12 cellular contexts compared by ENCODE assay signal in the genomic region with DNA sequence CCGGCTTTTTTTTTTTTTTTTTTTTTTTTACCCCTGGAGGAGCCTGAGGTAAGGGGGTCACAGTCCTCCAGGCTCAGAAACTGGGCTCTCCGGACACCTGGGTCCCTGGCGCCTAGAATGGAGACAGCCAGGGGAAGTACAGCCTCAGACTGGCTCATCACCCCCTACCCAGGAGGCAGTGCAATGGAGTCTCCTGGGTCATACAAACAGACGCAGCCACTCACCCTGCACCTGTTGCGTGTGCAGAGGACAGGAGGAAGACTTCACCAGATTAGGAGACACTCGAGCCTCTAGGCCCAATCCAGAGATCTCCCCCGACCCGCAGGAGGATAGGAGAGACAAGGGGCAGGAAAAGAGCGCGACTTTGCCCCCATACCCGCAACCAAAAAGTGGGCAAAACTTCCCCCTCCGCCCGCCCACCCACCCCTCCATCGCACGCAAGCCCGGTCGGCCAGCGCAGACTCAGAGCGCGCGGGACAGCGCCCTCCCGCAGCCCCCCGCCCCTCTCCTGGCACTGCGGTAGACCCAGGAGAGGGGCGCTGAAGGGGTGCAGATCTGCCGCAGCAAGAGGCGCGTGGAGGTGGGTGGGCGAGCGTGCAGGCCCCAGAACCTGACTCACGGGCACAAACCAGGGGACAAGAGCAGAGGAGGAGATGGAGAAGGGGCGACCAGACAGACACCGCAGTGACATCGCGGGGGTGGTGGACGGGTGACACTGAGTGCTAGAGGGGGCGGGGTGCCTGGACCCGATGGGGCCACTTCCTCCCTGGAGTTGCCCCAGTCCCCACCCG. TPM values are rescaled to one million over a fixed set of nuclear protein-coding genes. Genes with fewer than 3 reads are reported as not detected.
DNase-seq lines count a peak whose midpoint lies in the region; ATAC-seq, FAIRE-seq and TF ChIP-seq lines count a peak whose summit lies in the region.
"Had no signal": no experiment of that assay in that cellular context is flagged by ENCODE, and none has a peak within 500 bp of the region (broad histone marks: within the 10 kb centered on the region; RNA-seq: fewer than 3 reads in every experiment).

No MANE protein-coding gene starts in this region.

- H3K36me3 ChIP-seq in HepG2 (replicated peaks in 1 of 2; ENCODE audit: control insufficient read depth in 1 of 2, insufficient read depth in 2 of 2, low read length in 2 of 2) (no peaks in the 10 kb centered on the region), testis (ENCODE audit: low read depth, missing control alignments) (no peaks in the 10 kb centered on the region), tibial nerve (no peaks in the 10 kb centered on the region)

- TF ChIP-seq POLR2A in HepG2 (IDR thresholded peaks at IDR 0.05; ENCODE audit: insufficient read depth in 1 of 2, low read depth in 2 of 2, low read length in 2 of 2): no peak
- TF ChIP-seq POLR2A in testis (IDR thresholded peaks at IDR 0.05): no peak
- TF ChIP-seq POLR2A in tibial nerve (IDR thresholded peaks at IDR 0.05): no peak

- no peak overlapping the region for H3K4me3 Mint-ChIP-seq in activated CD8-positive, alpha-beta T cell treated with anti-CD3 and anti-CD28 coated beads, Interleukin-2, amount 10 ng/mL, durations not matched to agents 7 days and 5 days

- H3K4me1 Mint-ChIP-seq in activated CD8-positive, alpha-beta T cell treated with anti-CD3 and anti-CD28 coated beads, Interleukin-2, amount 10 ng/mL, durations not matched to agents 7 days and 5 days (ENCODE audit: low read depth): peaks cover 17% of the 10 kb centered on the region

- H3K9ac ChIP-seq in HepG2 (ENCODE audit: insufficient read depth, low read depth, low read length): no peak overlapping the region

- CTCF ChIA-PET in activated CD8-positive, alpha-beta T cell treated with anti-CD3 and anti-CD28 coated beads, Interleukin-2, amount 10 ng/mL, durations not matched to agents 7 days and 5 days (lab: Charles Lee): interaction anchor here (1.3 kb wide), 1 partner anchor 68 kb away, joined by 5 read pairs; no protein-coding TSS in a partner anchor
- CTCF ChIA-PET in HepG2 (lab: Yijun Ruan, JAX; ENCODE audit: low intra/inter-chr PET ratio, low total read pairs): no interaction called here

- no peaks in the 10 kb centered on the region for H3K79me2 ChIP-seq in HepG2 (ENCODE audit: insufficient read depth, low read length)

- H3K27me3 ChIP-seq in HepG2 (ENCODE audit: control insufficient read depth in 1 of 2, insufficient read depth in 2 of 2, low read length in 2 of 2) (peaks cover 25 to 76% of the 10 kb centered on the region in 2 experiments), testis (no peaks in the 10 kb centered on the region), tibial nerve (peaks cover 0 to 65% of the 10 kb centered on the region in 2 donors)

- no peaks in the 10 kb centered on the region for H3K36me3 Mint-ChIP-seq in activated naive CD4-positive, alpha-beta T cell treated with anti-CD3 and anti-CD28 coated beads, Interleukin-2, amount 50 U/mL, for 72 hours
- no peaks in the 10 kb centered on the region for H3K36me3 Mint-ChIP-seq in activated CD8-positive, alpha-beta T cell treated with anti-CD3 and anti-CD28 coated beads, Interleukin-2, amount 10 ng/mL, durations not matched to agents 7 days and 5 days (ENCODE audit: low read depth)

- H3K9me3 Mint-ChIP-seq in activated naive CD4-positive, alpha-beta T cell treated with anti-CD3 and anti-CD28 coated beads, Interleukin-2, amount 50 U/mL, for 72 hours: no peaks in the 10 kb centered on the region
- no peaks in the 10 kb centered on the region for H3K9me3 Mint-ChIP-seq in activated CD8-positive, alpha-beta T cell treated with anti-CD3 and anti-CD28 coated beads, Interleukin-2, amount 10 ng/mL, durations not matched to agents 7 days and 5 days (ENCODE audit: insufficient read depth)

- H3K27ac Mint-ChIP-seq in activated naive CD4-positive, alpha-beta T cell treated with anti-CD3 and anti-CD28 coated beads, Interleukin-2, amount 50 U/mL, for 72 hours: no peak overlapping the region
- H3K27ac Mint-ChIP-seq in activated CD8-positive, alpha-beta T cell treated with anti-CD3 and anti-CD28 coated beads, Interleukin-2, amount 10 ng/mL, durations not matched to agents 7 days and 5 days: peak overlapping the region; percentile 43

- FAIRE-seq in HepG2 (lab: Jason Lieb, UNC): no peak

- H3K4me1 ChIP-seq in HepG2 (ENCODE audit: insufficient read depth, low read length) (peaks cover 18% of the 10 kb centered on the region), testis (peaks cover 16% of the 10 kb centered on the region), tibial nerve (peaks cover 0 to 26% (median 11%) of the 10 kb centered on the region in 4 donors)

- intact Hi-C loops in HepG2 (cut with micrococcal nuclease; ENCODE audit: unreplicated experiment) (no loop called here), testis (cut with DNase I; ENCODE audit: low total_unique reads) (loop anchor here (10.0 kb wide), 1 partner anchor 61 kb away; no protein-coding TSS in a partner anchor)

- WGBS in HepG2 (ENCODE audit: low lambda C conversion rate): 35% methylated on average over 33 of the region's 40 CpGs
- WGBS in testis, 2 donors: 10 to 26% methylated on average over 4 to 40 of the region's 40 CpGs
- 17 to 20% methylated on average over 23 to 24 of the region's 40 CpGs for WGBS in tibial nerve, 2 donors

- in situ Hi-C loops in HepG2 (cut with HindIII; ENCODE audit: extremely low pct_ligation_motif_present, low pct_unique_long_range_greater_than_20kb): no loop called here

- TF ChIP-seq CTCF in HepG2 (CRISPR knock-in tag; IDR thresholded peaks at IDR 0.05): no peak
- TF ChIP-seq CTCF in testis (IDR thresholded peaks at IDR 0.05): no peak
- no peak for TF ChIP-seq CTCF in tibial nerve (IDR thresholded peaks at IDR 0.05)

- H4K20me1 ChIP-seq in HepG2 (ENCODE audit: insufficient read depth, low read length): no peaks in the 10 kb centered on the region

- peak overlapping the region; percentile 76 for H3K4me2 ChIP-seq in HepG2 (ENCODE audit: low read depth, low read length)

- H2AFZ ChIP-seq in HepG2 (ENCODE audit: low read length): no peak overlapping the region

- ATAC-seq in activated naive CD4-positive, alpha-beta T cell treated with anti-CD3 and anti-CD28 coated beads, Interleukin-2, amount 50 U/mL, for 72 hours: no peak
- no peak for ATAC-seq in activated CD8-positive, alpha-beta T cell treated with anti-CD3 and anti-CD28 coated beads, Interleukin-2, amount 10 ng/mL, durations not matched to agents 7 days and 5 days
- ATAC-seq in HepG2 (peak; percentile 8), HG02678 (IDR thresholded peaks at IDR 0.05; ENCODE audit: unreplicated experiment) (no peak)

- peak overlapping the region; percentile 48 to 72 (median 58); a peak in 5 of 6 replicates for H3K4me3 ChIP-seq in HepG2 (replicated peaks in 1 of 3; ENCODE audit: insufficient read depth in 1 of 3, low read depth in 2 of 3, low read length in 3 of 3)
- peak overlapping the region; percentile 29 to 55 for H3K4me3 ChIP-seq in testis
- H3K4me3 ChIP-seq in tibial nerve: peak overlapping the region in 2 of 4 donors; percentile 35 to 48

- H3K9me3 ChIP-seq in HepG2 (ENCODE audit: low read length): no peaks in the 10 kb centered on the region
- no peaks in the 10 kb centered on the region for H3K9me3 ChIP-seq in testis
- H3K9me3 ChIP-seq in tibial nerve: no peaks in the 10 kb centered on the region

- H3K27ac ChIP-seq in HepG2 (ENCODE audit: extremely low read length, insufficient read depth, low read length): no peak overlapping the region
- H3K27ac ChIP-seq in testis: no peak overlapping the region
- no peak overlapping the region for H3K27ac ChIP-seq in tibial nerve

- peak; percentile 13 for DNase-seq in activated naive CD4-positive, alpha-beta T cell treated with Interleukin-2 at 50 U/mL for 16 hours
- no peak for DNase-seq in activated naive CD4-positive, alpha-beta T cell treated with anti-CD3 and anti-CD28 coated beads, Interleukin-2, amount 50 U/mL, for 72 hours (ENCODE audit: low spot score in 2 of 2)
- no peak for DNase-seq in activated CD8-positive, alpha-beta T cell treated with anti-CD3 and anti-CD28 coated beads, Interleukin-2, amount 10 ng/mL, durations not matched to agents 7 days and 5 days
- DNase-seq in HepG2 (ENCODE audit: low spot score) (no peak), testis (no peak), iPS-NIHi11 (ENCODE audit: low spot score) (no peak), tibial nerve (ENCODE audit: low spot score in 2 of 2) (no peak)
- DNase-seq: aorta, NCI-H510A had no signal

- peaks cover 53% of the 10 kb centered on the region for H3K27me3 Mint-ChIP-seq in activated CD8-positive, alpha-beta T cell treated with anti-CD3 and anti-CD28 coated beads, Interleukin-2, amount 10 ng/mL, durations not matched to agents 7 days and 5 days (ENCODE audit: low read depth)

- TF ChIP-seq RAD21 in HepG2 (CRISPR knock-in tag; IDR thresholded peaks at IDR 0.05): no peak

- no TSS peak for BruUV-seq in HepG2 (replicated peaks; lab: Mats Ljungman, UMichigan)

- TF ChIP-seq EP300 in HepG2 (IDR thresholded peaks at IDR 0.05; ENCODE audit: low read depth in 2 of 2, low read length in 2 of 2): no peak
- no peak for TF ChIP-seq EP300 in HepG2 (CRISPR knock-in tag; IDR thresholded peaks at IDR 0.05; ENCODE audit: borderline replicate concordance)
- TF ChIP-seq EP300 in tibial nerve (IDR thresholded peaks at IDR 0.05): no peak

- POLR2A ChIA-PET in activated CD8-positive, alpha-beta T cell treated with anti-CD3 and anti-CD28 coated beads, Interleukin-2, amount 10 ng/mL, durations not matched to agents 7 days and 5 days (lab: Charles Lee): interaction anchor here (1.8 kb wide), 1 partner anchor 42 kb away, joined by 4 read pairs; no protein-coding TSS in a partner anchor
- POLR2A ChIA-PET in HepG2 (lab: Yijun Ruan, JAX): interaction anchor here (0.6 to 1.3 kb wide), 7 partner anchors 10 to 232 kb away, joined by 3 to 6 read pairs (median 4); a partner anchor contains a TSS

RNA-seq across cellular contexts. Expression of a gene that starts 0.9 kb away (rescaled TPM):
- not detected for total RNA-seq in activated naive CD4-positive, alpha-beta T cell treated with anti-CD3 and anti-CD28 coated beads, Interleukin-2, amount 50 U/mL, for 72 hours
- under 1 TPM; 0.08 to 0.11 TPM for total RNA-seq in activated CD8-positive, alpha-beta T cell treated with anti-CD3 and anti-CD28 coated beads, Interleukin-2, amount 10 ng/mL, durations not matched to agents 7 days and 5 days
- total RNA-seq in HepG2 (2016; rRNA removed; fragmentation: Illumina TruSeq; extraction: Trizol): 0.07 and 0.08 TPM in 2 replicates
- total RNA-seq in HepG2 (2016; cell fraction: cytosol; rRNA removed; fragmentation: Illumina TruSeq; extraction: Trizol; ENCODE audit: low read depth): not detected in 2 replicates
- 0.07 and 0.11 TPM in 2 replicates for total RNA-seq in HepG2 (2016; cell fraction: insoluble cytoplasmic fraction; rRNA removed; fragmentation: Illumina TruSeq; extraction: Trizol)
- 0.03 TPM in 1 of 2 replicates, not detected in the other for total RNA-seq in HepG2 (2016; cell fraction: membrane; rRNA removed; fragmentation: Illumina TruSeq; extraction: Trizol)
- total RNA-seq in HepG2 (2016; cell fraction: nucleus; rRNA removed; fragmentation: Illumina TruSeq; extraction: Trizol): 0.12 TPM in 1 of 2 replicates, not detected in the other
- 0.07 and 0.30 TPM in 2 replicates for polyA plus RNA-seq in HepG2 (2011; rRNA removed)
- 0.07 and 0.08 TPM in 2 replicates for polyA plus RNA-seq in HepG2 (2011; cell fraction: cytosol; rRNA removed)
- 1.1 TPM in 2 replicates for polyA plus RNA-seq in HepG2 (2011; cell fraction: nucleus; rRNA removed)
- 0.13 and 0.19 TPM in 2 replicates for polyA plus RNA-seq in HepG2 (2012)
- not detected in 2 replicates for polyA plus RNA-seq in HepG2 (2016; cell fraction: cytosol; fragmentation: Illumina TruSeq; extraction: Trizol; ENCODE audit: low read depth)
- polyA plus RNA-seq in HepG2 (2016; cell fraction: insoluble cytoplasmic fraction; fragmentation: Illumina TruSeq; extraction: Trizol; ENCODE audit: low read depth): 0.11 TPM in 1 of 2 replicates, not detected in the other
- not detected in 2 replicates for polyA plus RNA-seq in HepG2 (2016; cell fraction: membrane; fragmentation: Illumina TruSeq; extraction: Trizol; ENCODE audit: low read depth)
- 0.11 and 0.15 TPM in 2 replicates for polyA plus RNA-seq in HepG2 (2016; cell fraction: nucleus; fragmentation: Illumina TruSeq; extraction: Trizol; ENCODE audit: insufficient read depth, low read depth)
- polyA minus RNA-seq in HepG2 (2011; rRNA and poly(A)+ RNA removed; ENCODE audit: low replicate concordance): 0.07 TPM in 1 of 2 replicates, not detected in the other
- polyA minus RNA-seq in HepG2 (2011; cell fraction: cytosol; rRNA and poly(A)+ RNA removed): not detected in 2 replicates
- polyA minus RNA-seq in HepG2 (2011; cell fraction: nucleus; rRNA and poly(A)+ RNA removed): 0.12 and 0.26 TPM in 2 replicates
- 1 to 10 TPM; 2.9 to 5.3 TPM for total RNA-seq in testis
- polyA plus RNA-seq in testis (ENCODE audit: insufficient read depth, low read depth, low replicate concordance): 1.9 TPM
- 1 to 10 TPM in 1 of 4 donors, under 1 TPM in 1, not detected in 2; 0.98 to 1.8 TPM for total RNA-seq in tibial nerve
- polyA plus RNA-seq: aorta had no signal

RNA-seq across cellular contexts. Expression of a gene that starts 21.4 kb away (rescaled TPM):
- total RNA-seq in activated naive CD4-positive, alpha-beta T cell treated with anti-CD3 and anti-CD28 coated beads, Interleukin-2, amount 50 U/mL, for 72 hours: not detected
- not detected for total RNA-seq in activated CD8-positive, alpha-beta T cell treated with anti-CD3 and anti-CD28 coated beads, Interleukin-2, amount 10 ng/mL, durations not matched to agents 7 days and 5 days
- total RNA-seq in HepG2 (2016; rRNA removed; fragmentation: Illumina TruSeq; extraction: Trizol): 0.42 TPM in 1 of 2 replicates, not detected in the other
- total RNA-seq in HepG2 (2016; cell fraction: cytosol; rRNA removed; fragmentation: Illumina TruSeq; extraction: Trizol; ENCODE audit: low read depth): not detected in 2 replicates
- 0.52 TPM in 1 of 2 replicates, not detected in the other for total RNA-seq in HepG2 (2016; cell fraction: insoluble cytoplasmic fraction; rRNA removed; fragmentation: Illumina TruSeq; extraction: Trizol)
- total RNA-seq in HepG2 (2016; cell fraction: membrane; rRNA removed; fragmentation: Illumina TruSeq; extraction: Trizol): not detected in 2 replicates
- 1.4 TPM in 1 of 2 replicates, not detected in the other for total RNA-seq in HepG2 (2016; cell fraction: nucleus; rRNA removed; fragmentation: Illumina TruSeq; extraction: Trizol)
- polyA plus RNA-seq in HepG2 (2011; rRNA removed): 0.32 and 0.65 TPM in 2 replicates
- polyA plus RNA-seq in HepG2 (2011; cell fraction: cytosol; rRNA removed): 0.32 and 0.93 TPM in 2 replicates
- not detected in 2 replicates for polyA plus RNA-seq in HepG2 (2011; cell fraction: nucleus; rRNA removed)
- polyA plus RNA-seq in HepG2 (2012): 0.56 and 4.9 TPM in 2 replicates
- not detected in 2 replicates for polyA plus RNA-seq in HepG2 (2016; cell fraction: cytosol; fragmentation: Illumina TruSeq; extraction: Trizol; ENCODE audit: low read depth)
- polyA plus RNA-seq in HepG2 (2016; cell fraction: insoluble cytoplasmic fraction; fragmentation: Illumina TruSeq; extraction: Trizol; ENCODE audit: low read depth): 1.1 TPM in 1 of 2 replicates, not detected in the other
- polyA plus RNA-seq in HepG2 (2016; cell fraction: membrane; fragmentation: Illumina TruSeq; extraction: Trizol; ENCODE audit: low read depth): not detected in 2 replicates
- polyA plus RNA-seq in HepG2 (2016; cell fraction: nucleus; fragmentation: Illumina TruSeq; extraction: Trizol; ENCODE audit: insufficient read depth, low read depth): 1.4 TPM in 1 of 2 replicates, not detected in the other
- 0.58 TPM in 1 of 2 replicates, not detected in the other for polyA minus RNA-seq in HepG2 (2011; rRNA and poly(A)+ RNA removed; ENCODE audit: low replicate concordance)
- polyA minus RNA-seq in HepG2 (2011; cell fraction: cytosol; rRNA and poly(A)+ RNA removed): not detected in 2 replicates
- not detected in 2 replicates for polyA minus RNA-seq in HepG2 (2011; cell fraction: nucleus; rRNA and poly(A)+ RNA removed)
- not detected for total RNA-seq in testis
- not detected for polyA plus RNA-seq in testis (ENCODE audit: insufficient read depth, low read depth, low replicate concordance)
- total RNA-seq in tibial nerve: not detected
- total RNA-seq: aorta, HT1080, omental fat pad had no signal
- polyA plus RNA-seq: aorta had no signal

RNA-seq across cellular contexts. Expression of a gene that starts 44.9 kb away (rescaled TPM):
- total RNA-seq in activated naive CD4-positive, alpha-beta T cell treated with anti-CD3 and anti-CD28 coated beads, Interleukin-2, amount 50 U/mL, for 72 hours: 1,000 to 10,000 TPM in 1 of 2 donors, 100 to 1,000 TPM in 1; 899 to 1,106 TPM
- 100 to 1,000 TPM; 661 to 670 TPM for total RNA-seq in activated CD8-positive, alpha-beta T cell treated with anti-CD3 and anti-CD28 coated beads, Interleukin-2, amount 10 ng/mL, durations not matched to agents 7 days and 5 days
- 147 and 199 TPM in 2 replicates for total RNA-seq in HepG2 (2016; rRNA removed; fragmentation: Illumina TruSeq; extraction: Trizol)
- total RNA-seq in HepG2 (2016; cell fraction: cytosol; rRNA removed; fragmentation: Illumina TruSeq; extraction: Trizol; ENCODE audit: low read depth): 90.4 and 105 TPM in 2 replicates
- total RNA-seq in HepG2 (2016; cell fraction: insoluble cytoplasmic fraction; rRNA removed; fragmentation: Illumina TruSeq; extraction: Trizol): 134 and 191 TPM in 2 replicates
- 209 and 226 TPM in 2 replicates for total RNA-seq in HepG2 (2016; cell fraction: membrane; rRNA removed; fragmentation: Illumina TruSeq; extraction: Trizol)
- total RNA-seq in HepG2 (2016; cell fraction: nucleus; rRNA removed; fragmentation: Illumina TruSeq; extraction: Trizol): 237 and 265 TPM in 2 replicates
- polyA plus RNA-seq in HepG2 (2011; rRNA removed): 388 and 517 TPM in 2 replicates
- polyA plus RNA-seq in HepG2 (2011; cell fraction: cytosol; rRNA removed): 157 and 242 TPM in 2 replicates
- 346 and 409 TPM in 2 replicates for polyA plus RNA-seq in HepG2 (2011; cell fraction: nucleus; rRNA removed)
- polyA plus RNA-seq in HepG2 (2012): 1,096 and 1,427 TPM in 2 replicates
- 537 and 540 TPM in 2 replicates for polyA plus RNA-seq in HepG2 (2016; cell fraction: cytosol; fragmentation: Illumina TruSeq; extraction: Trizol; ENCODE audit: low read depth)
- 606 and 702 TPM in 2 replicates for polyA plus RNA-seq in HepG2 (2016; cell fraction: insoluble cytoplasmic fraction; fragmentation: Illumina TruSeq; extraction: Trizol; ENCODE audit: low read depth)
- polyA plus RNA-seq in HepG2 (2016; cell fraction: membrane; fragmentation: Illumina TruSeq; extraction: Trizol; ENCODE audit: low read depth): 490 and 548 TPM in 2 replicates
- 691 and 695 TPM in 2 replicates for polyA plus RNA-seq in HepG2 (2016; cell fraction: nucleus; fragmentation: Illumina TruSeq; extraction: Trizol; ENCODE audit: insufficient read depth, low read depth)
- polyA minus RNA-seq in HepG2 (2011; rRNA and poly(A)+ RNA removed; ENCODE audit: low replicate concordance): 70.2 and 87.8 TPM in 2 replicates
- polyA minus RNA-seq in HepG2 (2011; cell fraction: cytosol; rRNA and poly(A)+ RNA removed): 159 and 198 TPM in 2 replicates
- 333 and 395 TPM in 2 replicates for polyA minus RNA-seq in HepG2 (2011; cell fraction: nucleus; rRNA and poly(A)+ RNA removed)
- total RNA-seq in testis: 100 to 1,000 TPM; 274 to 338 TPM
- 1,078 TPM for polyA plus RNA-seq in testis (ENCODE audit: insufficient read depth, low read depth, low replicate concordance)
- total RNA-seq in tibial nerve: 100 to 1,000 TPM; 172 to 458 (median 243) TPM

RNA-seq across cellular contexts. Expression of a gene that starts 53.0 kb away (rescaled TPM):
- total RNA-seq in activated naive CD4-positive, alpha-beta T cell treated with anti-CD3 and anti-CD28 coated beads, Interleukin-2, amount 50 U/mL, for 72 hours: under 1 TPM; 0.39 to 0.72 TPM
- total RNA-seq in activated CD8-positive, alpha-beta T cell treated with anti-CD3 and anti-CD28 coated beads, Interleukin-2, amount 10 ng/mL, durations not matched to agents 7 days and 5 days: 1 to 10 TPM; 5.2 to 6.0 TPM
- total RNA-seq in HepG2 (2016; rRNA removed; fragmentation: Illumina TruSeq; extraction: Trizol) (20.6 and 20.9 TPM in 2 replicates), testis (10 to 100 TPM; 36.8 to 38.9 TPM), tibial nerve (10 to 100 TPM; 42.9 to 57.7 (median 51.6) TPM)
- total RNA-seq in HepG2 (2016; cell fraction: cytosol; rRNA removed; fragmentation: Illumina TruSeq; extraction: Trizol; ENCODE audit: low read depth): 6.9 and 7.8 TPM in 2 replicates
- total RNA-seq in HepG2 (2016; cell fraction: insoluble cytoplasmic fraction; rRNA removed; fragmentation: Illumina TruSeq; extraction: Trizol): 16.7 and 22.4 TPM in 2 replicates
- total RNA-seq in HepG2 (2016; cell fraction: membrane; rRNA removed; fragmentation: Illumina TruSeq; extraction: Trizol): 11.7 and 12.0 TPM in 2 replicates
- 15.0 and 20.7 TPM in 2 replicates for total RNA-seq in HepG2 (2016; cell fraction: nucleus; rRNA removed; fragmentation: Illumina TruSeq; extraction: Trizol)
- polyA plus RNA-seq in HepG2 (2011; rRNA removed) (12.1 and 21.4 TPM in 2 replicates), testis (ENCODE audit: insufficient read depth, low read depth, low replicate concordance) (22.5 TPM)
- 8.9 and 10.9 TPM in 2 replicates for polyA plus RNA-seq in HepG2 (2011; cell fraction: cytosol; rRNA removed)
- polyA plus RNA-seq in HepG2 (2011; cell fraction: nucleus; rRNA removed): 23.8 and 30.1 TPM in 2 replicates
- polyA plus RNA-seq in HepG2 (2012): 36.1 and 37.0 TPM in 2 replicates
- 3.5 and 4.6 TPM in 2 replicates for polyA plus RNA-seq in HepG2 (2016; cell fraction: cytosol; fragmentation: Illumina TruSeq; extraction: Trizol; ENCODE audit: low read depth)
- polyA plus RNA-seq in HepG2 (2016; cell fraction: insoluble cytoplasmic fraction; fragmentation: Illumina TruSeq; extraction: Trizol; ENCODE audit: low read depth): 22.1 and 35.3 TPM in 2 replicates
- 9.5 and 10.0 TPM in 2 replicates for polyA plus RNA-seq in HepG2 (2016; cell fraction: membrane; fragmentation: Illumina TruSeq; extraction: Trizol; ENCODE audit: low read depth)
- polyA plus RNA-seq in HepG2 (2016; cell fraction: nucleus; fragmentation: Illumina TruSeq; extraction: Trizol; ENCODE audit: insufficient read depth, low read depth): 24.1 and 25.5 TPM in 2 replicates
- 43.6 and 59.1 TPM in 2 replicates for polyA minus RNA-seq in HepG2 (2011; rRNA and poly(A)+ RNA removed; ENCODE audit: low replicate concordance)
- polyA minus RNA-seq in HepG2 (2011; cell fraction: cytosol; rRNA and poly(A)+ RNA removed): 25.9 and 32.6 TPM in 2 replicates
- polyA minus RNA-seq in HepG2 (2011; cell fraction: nucleus; rRNA and poly(A)+ RNA removed): 13.5 and 13.8 TPM in 2 replicates
